In the genomic region with DNA sequence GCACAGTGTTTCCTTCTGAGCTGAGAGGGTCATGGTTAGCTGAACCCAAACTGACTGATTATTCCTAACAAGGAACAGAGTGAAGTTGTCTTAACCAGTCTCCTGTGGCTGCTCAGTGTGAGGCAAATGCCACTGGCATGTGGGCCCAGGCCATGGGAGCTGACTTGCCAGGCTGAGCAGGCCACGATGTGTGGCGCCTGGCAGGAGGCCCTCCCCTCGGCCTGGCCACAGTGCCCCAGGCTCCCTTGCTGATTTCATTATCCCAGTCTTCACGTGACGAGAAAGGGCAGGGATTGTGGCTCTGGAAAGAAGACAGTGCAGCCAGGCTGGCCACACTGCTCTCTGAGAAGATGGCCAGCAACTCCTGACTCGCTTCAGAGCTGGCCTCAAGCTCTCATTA, we compare ENCODE assay signal across 13 cellular contexts. TPM values are rescaled to one million over a fixed set of nuclear protein-coding genes. Genes with fewer than 3 reads are reported as not detected.
"Had no signal": no experiment of that assay in that cellular context is flagged by ENCODE, and none has a peak within 500 bp of the region (broad histone marks: within the 10 kb centered on the region; RNA-seq: fewer than 3 reads in every experiment).

No MANE protein-coding gene starts in this region.

- H3K36me3 ChIP-seq: cardiac muscle cell, neural progenitor cell, ovary, WERI-Rb-1 had no signal

- H3K4me3 Mint-ChIP-seq: activated naive CD8-positive, alpha-beta T cell treated with anti-CD3 and anti-CD28 coated beads for 36 hours; neural progenitor cell; stimulated activated naive B cell treated with anti-CD40 and anti-IgM and Interleukin-4, amounts not matched to agents 10 μg/mL and 1 μg/mL and 100 μg/mL, for 72 hours had no signal

- ATAC-seq: stimulated activated naive B cell treated with anti-CD40 and anti-IgM and Interleukin-4, amounts not matched to agents 10 μg/mL and 1 μg/mL and 100 μg/mL, for 72 hours had no signal

- DNase-seq: activated CD4-positive, alpha-beta T cell treated with anti-CD3 and anti-CD28 coated beads for 1 hour; activated CD4-positive, alpha-beta T cell treated with anti-CD3 and anti-CD28 coated beads, Interleukin-2, amount 50 U/mL, for 4 hours; activated gamma-delta T cell treated with Interleukin-2 at 50 U/mL for 16 hours; activated naive CD8-positive, alpha-beta T cell treated with anti-CD3 and anti-CD28 coated beads for 36 hours; amniotic stem cell; left lung; mammary epithelial cell; stimulated activated naive B cell treated with anti-CD40 and anti-IgM and Interleukin-4, amounts not matched to agents 10 μg/mL and 1 μg/mL and 100 μg/mL, for 72 hours; WERI-Rb-1 had no signal

- H3K4me3 ChIP-seq: cardiac muscle cell, left lung, neural progenitor cell, ovary had no signal

- H3K9me3 ChIP-seq: left lung, ovary had no signal

- H3K27ac ChIP-seq: cardiac muscle cell, neural progenitor cell, ovary, WERI-Rb-1 had no signal

- H3K27ac Mint-ChIP-seq: activated naive CD8-positive, alpha-beta T cell treated with anti-CD3 and anti-CD28 coated beads for 36 hours; neural progenitor cell; stimulated activated naive B cell treated with anti-CD40 and anti-IgM and Interleukin-4, amounts not matched to agents 10 μg/mL and 1 μg/mL and 100 μg/mL, for 72 hours had no signal

- H3K27me3 ChIP-seq: cardiac muscle cell, left lung, neural progenitor cell, ovary had no signal

- H3K36me3 Mint-ChIP-seq: activated naive CD8-positive, alpha-beta T cell treated with anti-CD3 and anti-CD28 coated beads for 36 hours; neural progenitor cell had no signal

- H3K27me3 Mint-ChIP-seq: activated naive CD8-positive, alpha-beta T cell treated with anti-CD3 and anti-CD28 coated beads for 36 hours had no signal

- H3K4me1 ChIP-seq: left lung had no signal

- H3K4me1 Mint-ChIP-seq: activated naive CD8-positive, alpha-beta T cell treated with anti-CD3 and anti-CD28 coated beads for 36 hours; stimulated activated naive B cell treated with anti-CD40 and anti-IgM and Interleukin-4, amounts not matched to agents 10 μg/mL and 1 μg/mL and 100 μg/mL, for 72 hours had no signal

- H3K9me3 Mint-ChIP-seq: activated naive CD8-positive, alpha-beta T cell treated with anti-CD3 and anti-CD28 coated beads for 36 hours had no signal

RNA-seq across cellular contexts. Expression of gene SLCO2A1, which starts 58.8 kb away (rescaled TPM):
- total RNA-seq: T-helper 2 cell treated with Interferon-gamma antibody and Interleukin-4, amounts not matched to agents 100 ng/mL and 5 ng/mL, for 36 hours had no signal
